31 cellular contexts compared by ENCODE assay signal in the genomic region with DNA sequence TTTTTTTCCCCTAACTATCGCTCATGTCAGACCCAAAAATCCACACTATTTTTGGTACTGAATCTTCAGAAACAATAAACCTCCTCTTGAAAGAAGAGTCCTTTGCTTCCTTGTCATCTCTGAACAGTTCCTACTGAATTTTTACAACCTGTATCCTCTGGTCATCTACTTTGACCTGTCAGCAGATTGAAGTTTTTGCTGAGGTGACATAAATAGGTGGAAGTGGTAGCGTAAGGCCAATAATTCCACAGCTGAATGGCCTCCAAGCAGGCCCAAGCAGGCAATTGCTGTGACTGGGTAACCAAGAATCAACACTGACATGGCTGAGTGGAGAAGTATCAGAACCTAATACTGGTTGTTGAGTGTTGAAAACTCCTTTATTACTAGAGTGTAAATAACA.
"Had no signal": no experiment of that assay in that cellular context is flagged by ENCODE, and none has a peak within 500 bp of the region (broad histone marks: within the 10 kb centered on the region; RNA-seq: fewer than 3 reads in every experiment).

No MANE protein-coding gene starts in this region.

- H3K4me1 ChIP-seq: esophagus muscularis mucosa, foreskin keratinocyte, gastrocnemius medialis, heart left ventricle had no signal

- H3K36me3 ChIP-seq: brain microvascular endothelial cell, esophagus muscularis mucosa, gastrocnemius medialis, heart left ventricle, WERI-Rb-1 had no signal

- DNase-seq: activated B cell treated with CpG ODN at 0.5 μM for 24 hours; activated CD4-positive, alpha-beta T cell treated with anti-CD3 and anti-CD28 coated beads for 48 hours; activated CD4-positive, alpha-beta T cell treated with anti-CD3 and anti-CD28 coated beads, Interleukin-2, amount 50 U/mL, for 1 hour; activated CD4-positive, alpha-beta T cell treated with anti-CD3 and anti-CD28 coated beads, Interleukin-2, amount 50 U/mL, for 48 hours; activated CD8-positive, alpha-beta memory T cell treated with anti-CD3 and anti-CD28 coated beads for 24 hours; activated CD8-positive, alpha-beta T cell treated with anti-CD3 and anti-CD28 coated beads for 36 hours; activated effector memory CD4-positive, alpha-beta T cell treated with Interleukin-2 at 50 U/mL for 16 hours; activated gamma-delta T cell treated with Interleukin-2 at 50 U/mL for 16 hours; activated naive CD4-positive, alpha-beta T cell treated with anti-CD3 and anti-CD28 coated beads, Interleukin-2, amount 50 U/mL, for 16 hours; activated naive CD4-positive, alpha-beta T cell treated with Interleukin-2 at 50 U/mL for 16 hours; activated T-cell treated with anti-CD3 and anti-CD28 coated beads, Interleukin-2, amount 50 U/mL, for 4 hours; amniotic stem cell; anterior cingulate cortex; brain microvascular endothelial cell; dorsolateral prefrontal cortex; effector memory CD4-positive, alpha-beta T cell; endodermal cell; erythroblast; foreskin keratinocyte; gastrocnemius medialis; glutamatergic neuron; heart left ventricle; T-helper 17 cell; T1000; WERI-Rb-1 had no signal

- H3K9me3 ChIP-seq: esophagus muscularis mucosa, gastrocnemius medialis, heart left ventricle had no signal

- FAIRE-seq: astrocyte, bronchial epithelial cell had no signal

- H3K27ac ChIP-seq: brain microvascular endothelial cell, coronary artery, dorsolateral prefrontal cortex, esophagus muscularis mucosa, foreskin keratinocyte, gastrocnemius medialis, heart left ventricle, WERI-Rb-1 had no signal

- H3K27me3 ChIP-seq: brain microvascular endothelial cell, dorsolateral prefrontal cortex, esophagus muscularis mucosa, foreskin keratinocyte, gastrocnemius medialis, heart left ventricle had no signal

- ATAC-seq: activated CD4-positive, CD25-positive, alpha-beta regulatory T cell treated with anti-CD3 and anti-CD28 coated beads, Interleukin-2, amount 50 U/mL, for 24 hours; activated CD8-positive, alpha-beta T cell treated with anti-CD3 and anti-CD28 coated beads for 36 hours; activated T-cell treated with anti-CD3 and anti-CD28 coated beads, Interleukin-2, amount 50 U/mL, for 4 hours; activated T-helper 17 cell treated with anti-CD3 and anti-CD28 coated beads, Interleukin-2, amount 50 U/mL, for 72 hours; foreskin keratinocyte; gastrocnemius medialis; heart left ventricle; T-helper 17 cell had no signal

- H3K4me3 ChIP-seq: coronary artery, dorsolateral prefrontal cortex, esophagus muscularis mucosa, gastrocnemius medialis, heart left ventricle had no signal
